Comparison of ENCODE assay signal across 17 cellular contexts in genomic region chr1:212110617-212111016, GRCh38.
DNase-seq lines count a peak whose midpoint lies in the region; ATAC-seq and TF ChIP-seq lines count a peak whose summit lies in the region.
"Had no signal": no experiment of that assay in that cellular context is flagged by ENCODE, and none has a peak within 500 bp of the region (broad histone marks: within the 10 kb centered on the region; RNA-seq: fewer than 3 reads in every experiment).

No MANE protein-coding gene starts in this region.

- H3K27me3 ChIP-seq in right atrium auricular region (no peaks in the 10 kb centered on the region), heart left ventricle (no peaks in the 10 kb centered on the region), thyroid gland (no peaks in the 10 kb centered on the region)
- H3K27me3 ChIP-seq: neutrophil, tibial artery had no signal

- TF ChIP-seq POLR2A in heart left ventricle (IDR thresholded peaks at IDR 0.05) (no peak), thyroid gland (IDR thresholded peaks at IDR 0.05) (no peak)

- no peak for TF ChIP-seq CTCF in right atrium auricular region (IDR thresholded peaks at IDR 0.05)
- TF ChIP-seq CTCF in heart left ventricle (IDR thresholded peaks at IDR 0.05), result peak in 6 of 12 donors; percentile 19 to 46 (median 24)
- peak in 1 of 6 experiments; percentile 28 for TF ChIP-seq CTCF in thyroid gland (IDR thresholded peaks at IDR 0.05)

- H3K4me1 ChIP-seq in right atrium auricular region (peaks cover 0 to 34% of the 10 kb centered on the region in 2 donors), heart left ventricle (peaks cover 0 to 49% (median 22%) of the 10 kb centered on the region in 12 donors), thyroid gland (peaks cover 0 to under 1% of the 10 kb centered on the region in 2 donors)

- ATAC-seq in Right ventricle myocardium inferior (peak; percentile 56), heart left ventricle (peak in 3 of 4 donors; percentile 50 to 69 (median 56)), HG02840 (IDR thresholded peaks at IDR 0.05; ENCODE audit: low FRiP score, unreplicated experiment) (no peak)
- ATAC-seq: activated naive CD8-positive, alpha-beta T cell treated with anti-CD3 and anti-CD28 coated beads, Interleukin-2, amount 50 U/mL, for 24 hours; T-helper 17 cell had no signal

- H3K4me3 ChIP-seq in right atrium auricular region (no peak overlapping the region), heart left ventricle (no peak overlapping the region), thyroid gland (replicated peaks in 1 of 3) (no peak overlapping the region)
- H3K4me3 ChIP-seq: lung, tibial artery had no signal

- H3K27ac ChIP-seq in right atrium auricular region (no peak overlapping the region), heart left ventricle (no peak overlapping the region), thyroid gland (no peak overlapping the region)
- H3K27ac ChIP-seq: tibial artery had no signal

- DNase-seq in Right ventricle myocardium inferior (ENCODE audit: missing footprints) (no peak), right atrium auricular region (ENCODE audit: low spot score) (no peak), cerebellar cortex (ENCODE audit: low spot score) (peak; percentile 6), heart left ventricle (peak in 3 of 5 donors; percentile 27 to 46 (median 32)), thyroid gland (peak; percentile 30 to 31), RKO (ENCODE audit: low spot score) (no peak)
- DNase-seq in stimulated activated CD4-positive, alpha-beta T cell treated with anti-CD3 and anti-CD28 coated beads, Interleukin-4, amount 100 ng/mL, for 1 hour, result no peak
- DNase-seq: activated CD4-positive, alpha-beta T cell treated with anti-CD3 and anti-CD28 coated beads for 4 hours; activated naive CD8-positive, alpha-beta T cell treated with anti-CD3 and anti-CD28 coated beads, Interleukin-2, amount 50 U/mL, for 24 hours; effector CD4-positive, alpha-beta T cell; NCI-H1092 treated with DMSO at 0.1 percent for 48 hours; NCI-H226; T-helper 17 cell; tibial artery had no signal

- intact Hi-C loops in Right ventricle myocardium inferior (cut with DNase I) (no loop called here), heart left ventricle (cut with DNase I) (loop anchor here in 2 of 10 donors (5.0 kb wide), 2 partner anchors 33 to 52 kb away; no protein-coding TSS in a partner anchor), thyroid gland (cut with DNase I) (no loop called here)

- WGBS in heart left ventricle, 4 donors, result 15 to 18% (median 16%) methylated on average over 2 of the region's 2 CpGs
- WGBS in thyroid gland, 2 donors, result 21 to 31% methylated on average over 2 of the region's 2 CpGs

- H3K36me3 ChIP-seq in right atrium auricular region, result no peaks in the 10 kb centered on the region
- H3K36me3 ChIP-seq in heart left ventricle, result no peaks in the 10 kb centered on the region
- no peaks in the 10 kb centered on the region for H3K36me3 ChIP-seq in thyroid gland
- H3K36me3 ChIP-seq: neutrophil, tibial artery had no signal

- H3K9me3 ChIP-seq in right atrium auricular region, result no peaks in the 10 kb centered on the region
- H3K9me3 ChIP-seq in heart left ventricle, result no peaks in the 10 kb centered on the region
- no peaks in the 10 kb centered on the region for H3K9me3 ChIP-seq in thyroid gland
- H3K9me3 ChIP-seq: neutrophil, tibial artery had no signal

Comparison
In these comparisons a context has a peak if more than half of its experiments do, and no peak if none do; other contexts are left out.
1. DNase-seq: peak in cerebellar cortex (single experiment), heart left ventricle (3 of 5) and thyroid gland (2 of 2); none in Right ventricle myocardium inferior (single experiment), right atrium auricular region (single experiment), stimulated activated CD4-positive, alpha-beta T cell treated with anti-CD3 and anti-CD28 coated beads, Interleukin-4, amount 100 ng/mL, for 1 hour (single experiment) and RKO (single experiment).